41 cellular contexts compared by ENCODE assay signal in the genomic region with DNA sequence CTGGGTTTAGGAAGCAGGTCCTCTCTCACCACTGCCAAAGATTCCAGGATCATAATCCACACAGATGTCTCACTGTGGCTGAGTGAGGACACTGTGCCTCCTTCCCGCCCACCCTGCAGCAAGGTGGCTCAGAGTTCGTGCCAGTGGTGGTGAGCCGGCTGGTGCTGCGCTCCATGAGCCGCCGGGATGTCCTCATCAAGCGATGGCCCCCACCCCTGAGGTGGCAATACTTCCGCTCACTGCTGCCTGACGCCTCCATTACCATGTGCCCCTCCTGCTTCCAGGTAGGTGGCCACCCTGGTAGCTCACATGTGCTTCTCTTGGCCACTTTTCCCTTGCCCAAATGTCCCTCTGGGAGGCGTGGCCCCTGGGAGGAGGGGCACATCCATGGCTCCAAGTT. TPM values are rescaled to one million over a fixed set of nuclear protein-coding genes. Genes with fewer than 3 reads are reported as not detected.
"Had no signal": no experiment of that assay in that cellular context is flagged by ENCODE, and none has a peak within 500 bp of the region (broad histone marks: within the 10 kb centered on the region; RNA-seq: fewer than 3 reads in every experiment).

No MANE protein-coding gene starts in this region.

- DNase-seq: activated effector memory CD4-positive, alpha-beta T cell treated with anti-CD3 and anti-CD28 coated beads, Interleukin-2, amount 50 U/mL, for 16 hours; activated effector memory CD4-positive, alpha-beta T cell treated with Interleukin-2 at 50 U/mL for 16 hours; activated gamma-delta T cell; activated gamma-delta T cell treated with Interleukin-2 at 50 U/mL for 16 hours; activated naive CD4-positive, alpha-beta T cell; activated naive CD4-positive, alpha-beta T cell treated with anti-CD3 and anti-CD28 coated beads, Interleukin-2, amount 10 ng/mL, durations not matched to agents 7 days and 5 days; activated naive CD4-positive, alpha-beta T cell treated with anti-CD3 and anti-CD28 coated beads, Interleukin-2, amount 50 U/mL, for 16 hours; activated naive CD4-positive, alpha-beta T cell treated with Interleukin-2 at 50 U/mL for 16 hours; activated naive CD8-positive, alpha-beta T cell treated with anti-CD3 and anti-CD28 coated beads for 36 hours; activated naive CD8-positive, alpha-beta T cell treated with anti-CD3 and anti-CD28 coated beads, Interleukin-2, amount 10 ng/mL, durations not matched to agents 7 days and 5 days; activated naive CD8-positive, alpha-beta T cell treated with anti-CD3 and anti-CD28 coated beads, Interleukin-2, amount 50 U/mL, for 24 hours; activated T-cell treated with anti-CD3 and anti-CD28 coated beads, Interleukin-2, amount 50 U/mL, for 1 hour; activated T-cell treated with anti-CD3 and anti-CD28 coated beads, Interleukin-2, amount 50 U/mL, for 24 hours; activated T-cell treated with anti-CD3 and anti-CD28 coated beads, Interleukin-2, amount 50 U/mL, for 4 hours; activated T-cell treated with anti-CD3 and anti-CD28 coated beads, Interleukin-2, amount 50 U/mL, for 48 hours; activated T-cell treated with anti-CD3 and anti-CD28 coated beads, Interleukin-2, amount 50 U/mL, for 72 hours; adrenal gland; amniotic stem cell; anterior cingulate cortex; aorta; body of pancreas; brain microvascular endothelial cell; caudate nucleus; central memory CD4-positive, alpha-beta T cell; cerebellar nuclear complex had no signal

- H3K27ac Mint-ChIP-seq: activated naive CD4-positive, alpha-beta T cell treated with anti-CD3 and anti-CD28 coated beads, Interleukin-2, amount 10 ng/mL, durations not matched to agents 7 days and 5 days; activated naive CD4-positive, alpha-beta T cell treated with anti-CD3 and anti-CD28 coated beads, Interleukin-2, amount 50 U/mL, for 24 hours; activated naive CD4-positive, alpha-beta T cell treated with anti-CD3 and anti-CD28 coated beads, Interleukin-2, amount 50 U/mL, for 72 hours; activated naive CD8-positive, alpha-beta T cell; activated naive CD8-positive, alpha-beta T cell treated with anti-CD3 and anti-CD28 coated beads for 36 hours; activated naive CD8-positive, alpha-beta T cell treated with anti-CD3 and anti-CD28 coated beads, Interleukin-2, amount 10 ng/mL, durations not matched to agents 7 days and 5 days; activated naive CD8-positive, alpha-beta T cell treated with anti-CD3 and anti-CD28 coated beads, Interleukin-2, amount 50 U/mL, for 24 hours; activated T-cell treated with anti-CD3 and anti-CD28 coated beads, Interleukin-2, amount 50 U/mL, for 24 hours; activated T-cell treated with anti-CD3 and anti-CD28 coated beads, Interleukin-2, amount 50 U/mL, for 72 hours; activated T-helper 1 cell treated with anti-CD3 and anti-CD28 coated beads, Interleukin-12 subunit alpha, Interleukin-12 subunit beta, Interleukin-2, Interleukin-4 antibody, amounts not matched to agents 30 ng/mL and 10 ng/mL and 1 ng/mL, durations not matched to agents 14 hours and 24 hours and 36 hours; activated T-helper 17 cell treated with anti-CD3 and anti-CD28 coated beads, Interleukin-2, amount 50 U/mL, for 72 hours; activated T-helper 2 cell treated with anti-CD3 and anti-CD28 coated beads, Interferon-gamma antibody, Interleukin-2, Interleukin-4, amounts not matched to agents 10 μg/mL and 5 μg/mL and 100 μg/mL, durations not matched to agents 14 hours and 24 hours and 36 hours had no signal

- ATAC-seq: activated naive CD4-positive, alpha-beta T cell treated with anti-CD3 and anti-CD28 coated beads, Interleukin-2, amount 50 U/mL, for 72 hours; activated naive CD8-positive, alpha-beta T cell treated with anti-CD3 and anti-CD28 coated beads, Interleukin-2, amount 50 U/mL, for 24 hours; activated T-cell treated with anti-CD3 and anti-CD28 coated beads, Interleukin-2, amount 50 U/mL, for 4 hours; activated T-cell treated with anti-CD3 and anti-CD28 coated beads, Interleukin-2, amount 50 U/mL, for 72 hours; activated T-helper 17 cell treated with anti-CD3 and anti-CD28 coated beads, Interleukin-2, amount 50 U/mL, for 72 hours; body of pancreas had no signal

- H3K9me3 Mint-ChIP-seq: activated naive CD4-positive, alpha-beta T cell treated with anti-CD3 and anti-CD28 coated beads, Interleukin-2, amount 10 ng/mL, durations not matched to agents 7 days and 5 days; activated naive CD4-positive, alpha-beta T cell treated with anti-CD3 and anti-CD28 coated beads, Interleukin-2, amount 50 U/mL, for 24 hours; activated naive CD4-positive, alpha-beta T cell treated with anti-CD3 and anti-CD28 coated beads, Interleukin-2, amount 50 U/mL, for 72 hours; activated naive CD8-positive, alpha-beta T cell treated with anti-CD3 and anti-CD28 coated beads for 36 hours; activated naive CD8-positive, alpha-beta T cell treated with anti-CD3 and anti-CD28 coated beads, Interleukin-2, amount 10 ng/mL, durations not matched to agents 7 days and 5 days; activated naive CD8-positive, alpha-beta T cell treated with anti-CD3 and anti-CD28 coated beads, Interleukin-2, amount 50 U/mL, for 24 hours; activated T-cell treated with anti-CD3 and anti-CD28 coated beads, Interleukin-2, amount 50 U/mL, for 24 hours; activated T-cell treated with anti-CD3 and anti-CD28 coated beads, Interleukin-2, amount 50 U/mL, for 4 hours; activated T-cell treated with anti-CD3 and anti-CD28 coated beads, Interleukin-2, amount 50 U/mL, for 72 hours; activated T-helper 1 cell treated with anti-CD3 and anti-CD28 coated beads, Interleukin-12 subunit alpha, Interleukin-12 subunit beta, Interleukin-2, Interleukin-4 antibody, amounts not matched to agents 30 ng/mL and 10 ng/mL and 1 ng/mL, durations not matched to agents 14 hours and 24 hours and 36 hours; activated T-helper 17 cell treated with anti-CD3 and anti-CD28 coated beads, Interleukin-2, amount 50 U/mL, for 72 hours; activated T-helper 2 cell treated with anti-CD3 and anti-CD28 coated beads, Interferon-gamma antibody, Interleukin-2, Interleukin-4, amounts not matched to agents 10 μg/mL and 5 μg/mL and 100 μg/mL, durations not matched to agents 14 hours and 24 hours and 36 hours; central memory CD8-positive, alpha-beta T cell had no signal

- H3K27ac ChIP-seq: adrenal gland, ascending aorta, body of pancreas, brain microvascular endothelial cell, breast epithelium, cardiac muscle cell had no signal

- H3K36me3 Mint-ChIP-seq: activated naive CD4-positive, alpha-beta T cell treated with anti-CD3 and anti-CD28 coated beads, Interleukin-2, amount 50 U/mL, for 72 hours; activated naive CD8-positive, alpha-beta T cell had no signal

- H3K4me3 Mint-ChIP-seq: activated naive CD4-positive, alpha-beta T cell treated with anti-CD3 and anti-CD28 coated beads, Interleukin-2, amount 10 ng/mL, durations not matched to agents 7 days and 5 days; activated naive CD4-positive, alpha-beta T cell treated with anti-CD3 and anti-CD28 coated beads, Interleukin-2, amount 50 U/mL, for 24 hours; activated naive CD8-positive, alpha-beta T cell; activated naive CD8-positive, alpha-beta T cell treated with anti-CD3 and anti-CD28 coated beads for 36 hours; activated naive CD8-positive, alpha-beta T cell treated with anti-CD3 and anti-CD28 coated beads, Interleukin-2, amount 10 ng/mL, durations not matched to agents 7 days and 5 days; activated naive CD8-positive, alpha-beta T cell treated with anti-CD3 and anti-CD28 coated beads, Interleukin-2, amount 50 U/mL, for 24 hours; activated T-cell treated with anti-CD3 and anti-CD28 coated beads, Interleukin-2, amount 50 U/mL, for 24 hours; activated T-cell treated with anti-CD3 and anti-CD28 coated beads, Interleukin-2, amount 50 U/mL, for 4 hours; activated T-cell treated with anti-CD3 and anti-CD28 coated beads, Interleukin-2, amount 50 U/mL, for 72 hours; activated T-helper 1 cell treated with anti-CD3 and anti-CD28 coated beads, Interleukin-12 subunit alpha, Interleukin-12 subunit beta, Interleukin-2, Interleukin-4 antibody, amounts not matched to agents 30 ng/mL and 10 ng/mL and 1 ng/mL, durations not matched to agents 14 hours and 24 hours and 36 hours; activated T-helper 17 cell treated with anti-CD3 and anti-CD28 coated beads, Interleukin-2, amount 50 U/mL, for 72 hours; central memory CD8-positive, alpha-beta T cell had no signal

- H3K4me1 ChIP-seq: adrenal gland, ascending aorta, body of pancreas, breast epithelium had no signal

- H3K27me3 ChIP-seq: adrenal gland, ascending aorta, body of pancreas, brain microvascular endothelial cell, breast epithelium, cardiac muscle cell had no signal

- H3K27me3 Mint-ChIP-seq: activated naive CD4-positive, alpha-beta T cell treated with anti-CD3 and anti-CD28 coated beads, Interleukin-2, amount 10 ng/mL, durations not matched to agents 7 days and 5 days; activated naive CD4-positive, alpha-beta T cell treated with anti-CD3 and anti-CD28 coated beads, Interleukin-2, amount 50 U/mL, for 24 hours; activated naive CD8-positive, alpha-beta T cell; activated naive CD8-positive, alpha-beta T cell treated with anti-CD3 and anti-CD28 coated beads for 36 hours; activated naive CD8-positive, alpha-beta T cell treated with anti-CD3 and anti-CD28 coated beads, Interleukin-2, amount 10 ng/mL, durations not matched to agents 7 days and 5 days; activated naive CD8-positive, alpha-beta T cell treated with anti-CD3 and anti-CD28 coated beads, Interleukin-2, amount 50 U/mL, for 24 hours; activated T-cell treated with anti-CD3 and anti-CD28 coated beads, Interleukin-2, amount 50 U/mL, for 24 hours; activated T-helper 17 cell treated with anti-CD3 and anti-CD28 coated beads, Interleukin-2, amount 50 U/mL, for 72 hours; central memory CD8-positive, alpha-beta T cell had no signal

- H3K9me3 ChIP-seq: adrenal gland, ascending aorta, body of pancreas, breast epithelium had no signal

- H3K36me3 ChIP-seq: brain microvascular endothelial cell, breast epithelium, cardiac muscle cell had no signal

- H3K4me1 Mint-ChIP-seq: activated naive CD4-positive, alpha-beta T cell treated with anti-CD3 and anti-CD28 coated beads, Interleukin-2, amount 10 ng/mL, durations not matched to agents 7 days and 5 days; activated naive CD4-positive, alpha-beta T cell treated with anti-CD3 and anti-CD28 coated beads, Interleukin-2, amount 50 U/mL, for 24 hours; activated naive CD8-positive, alpha-beta T cell treated with anti-CD3 and anti-CD28 coated beads for 36 hours; activated naive CD8-positive, alpha-beta T cell treated with anti-CD3 and anti-CD28 coated beads, Interleukin-2, amount 10 ng/mL, durations not matched to agents 7 days and 5 days; activated naive CD8-positive, alpha-beta T cell treated with anti-CD3 and anti-CD28 coated beads, Interleukin-2, amount 50 U/mL, for 24 hours; activated T-helper 17 cell treated with anti-CD3 and anti-CD28 coated beads, Interleukin-2, amount 50 U/mL, for 72 hours had no signal

- FAIRE-seq: astrocyte, bronchial epithelial cell had no signal

- H3K4me3 ChIP-seq: adrenal gland, ascending aorta, body of pancreas, breast epithelium, cardiac muscle cell had no signal

RNA-seq across cellular contexts. Expression of a gene that starts 9.0 kb away (rescaled TPM):
- total RNA-seq: activated naive CD4-positive, alpha-beta T cell treated with anti-CD3 and anti-CD28 coated beads, Interleukin-2, amount 50 U/mL, for 72 hours; activated naive CD8-positive, alpha-beta T cell treated with anti-CD3 and anti-CD28 coated beads for 36 hours; activated naive CD8-positive, alpha-beta T cell treated with anti-CD3 and anti-CD28 coated beads, Interleukin-2, amount 10 ng/mL, durations not matched to agents 7 days and 5 days; activated T-cell treated with anti-CD3 and anti-CD28 coated beads, Interleukin-2, amount 50 U/mL, for 4 hours; activated T-cell treated with anti-CD3 and anti-CD28 coated beads, Interleukin-2, amount 50 U/mL, for 72 hours; activated T-helper 1 cell treated with anti-CD3 and anti-CD28 coated beads, Interleukin-12 subunit alpha, Interleukin-12 subunit beta, Interleukin-2, Interleukin-4 antibody, amounts not matched to agents 30 ng/mL and 10 ng/mL and 1 ng/mL, durations not matched to agents 14 hours and 24 hours and 36 hours; activated T-helper 17 cell treated with anti-CD3 and anti-CD28 coated beads, Interleukin-2, amount 50 U/mL, for 72 hours; activated T-helper 2 cell treated with anti-CD3 and anti-CD28 coated beads, Interferon-gamma antibody, Interleukin-2, Interleukin-4, amounts not matched to agents 10 μg/mL and 5 μg/mL and 100 μg/mL, durations not matched to agents 14 hours and 24 hours and 36 hours; adrenal gland; ascending aorta; astrocyte; body of pancreas; bronchial epithelial cell; cardiac muscle cell; cardiac septum; cerebellum; chondrocyte had no signal
- polyA plus RNA-seq: adipose tissue, adrenal gland, aorta, cardiac muscle cell had no signal

RNA-seq across cellular contexts. Expression of a gene that starts 23.5 kb away (rescaled TPM):
- total RNA-seq: activated naive CD4-positive, alpha-beta T cell treated with anti-CD3 and anti-CD28 coated beads, Interleukin-2, amount 50 U/mL, for 72 hours; activated naive CD8-positive, alpha-beta T cell treated with anti-CD3 and anti-CD28 coated beads for 36 hours; activated naive CD8-positive, alpha-beta T cell treated with anti-CD3 and anti-CD28 coated beads, Interleukin-2, amount 10 ng/mL, durations not matched to agents 7 days and 5 days; activated T-cell treated with anti-CD3 and anti-CD28 coated beads, Interleukin-2, amount 50 U/mL, for 4 hours; activated T-cell treated with anti-CD3 and anti-CD28 coated beads, Interleukin-2, amount 50 U/mL, for 72 hours; activated T-helper 1 cell treated with anti-CD3 and anti-CD28 coated beads, Interleukin-12 subunit alpha, Interleukin-12 subunit beta, Interleukin-2, Interleukin-4 antibody, amounts not matched to agents 30 ng/mL and 10 ng/mL and 1 ng/mL, durations not matched to agents 14 hours and 24 hours and 36 hours; activated T-helper 17 cell treated with anti-CD3 and anti-CD28 coated beads, Interleukin-2, amount 50 U/mL, for 72 hours; activated T-helper 2 cell treated with anti-CD3 and anti-CD28 coated beads, Interferon-gamma antibody, Interleukin-2, Interleukin-4, amounts not matched to agents 10 μg/mL and 5 μg/mL and 100 μg/mL, durations not matched to agents 14 hours and 24 hours and 36 hours; adrenal gland; aorta; ascending aorta; astrocyte; body of pancreas; breast epithelium; bronchial epithelial cell; cardiac muscle cell; cardiac septum; cerebellum; chondrocyte had no signal
- polyA plus RNA-seq: adipose tissue, adrenal gland, aorta, cardiac muscle cell had no signal
